14 cellular contexts compared by ENCODE assay signal in genomic region chr14:38868415-38869290, GRCh38.
DNase-seq lines count a peak whose midpoint lies in the region; TF ChIP-seq lines count a peak whose summit lies in the region.
"Had no signal": no experiment of that assay in that cellular context is flagged by ENCODE, and none has a peak within 500 bp of the region (broad histone marks: within the 10 kb centered on the region; RNA-seq: fewer than 3 reads in every experiment).

No MANE protein-coding gene starts in this region.

- H4K20me1 ChIP-seq in hepatocyte (ENCODE audit: insufficient read depth, poor library complexity, severe bottlenecking) = no peaks in the 10 kb centered on the region
- H4K20me1 ChIP-seq: BLaER1 treated with 17β-estradiol and CSF1 and Interleukin-3, amounts not matched to agents 10 nM and 100 nM had no signal

- H3K36me3 ChIP-seq in hepatocyte (replicated peaks; ENCODE audit: insufficient read depth, low read depth) = no peaks in the 10 kb centered on the region
- H3K36me3 ChIP-seq: BLaER1 treated with 17β-estradiol and CSF1 and Interleukin-3, amounts not matched to agents 10 nM and 100 nM; esophagus muscularis mucosa had no signal

- peak overlapping the region; percentile 49 for H3K27ac ChIP-seq in hepatocyte
- H3K27ac ChIP-seq: BLaER1 treated with 17β-estradiol and CSF1 and Interleukin-3, amounts not matched to agents 10 nM and 100 nM; esophagus muscularis mucosa had no signal

- 39% methylated on average over 6 of the region's 6 CpGs for WGBS in hepatocyte (ENCODE audit: low lambda C conversion rate, missing lambda C conversion rate)

- no peaks in the 10 kb centered on the region for H3K9me2 ChIP-seq in hepatocyte (replicated peaks; ENCODE audit: insufficient read depth)

- H3K4me2 ChIP-seq in hepatocyte = peak overlapping the region; percentile 72
- H3K4me2 ChIP-seq: BLaER1 treated with 17β-estradiol and CSF1 and Interleukin-3, amounts not matched to agents 10 nM and 100 nM had no signal

- no peaks in the 10 kb centered on the region for H3K9me3 ChIP-seq in hepatocyte (ENCODE audit: low read depth)
- H3K9me3 ChIP-seq: esophagus muscularis mucosa had no signal

- peak overlapping the region; percentile 27 for H2AFZ ChIP-seq in hepatocyte

- H3K79me2 ChIP-seq in hepatocyte = no peaks in the 10 kb centered on the region

- TF ChIP-seq CTCF in hepatocyte (IDR thresholded peaks at IDR 0.05; ENCODE audit: poor library complexity) = no peak

- H3K4me3 ChIP-seq in hepatocyte = no peak overlapping the region
- H3K4me3 ChIP-seq: BLaER1 treated with 17β-estradiol and CSF1 and Interleukin-3, amounts not matched to agents 10 nM and 100 nM; esophagus muscularis mucosa had no signal

- DNase-seq in DMS53 treated with DMSO at 0.1 percent for 48 hours (lab: John Stamatoyannopoulos, UW; ENCODE audit: unreplicated experiment) (peak; percentile 51), NCI-H748 (lab: John Stamatoyannopoulos, UW; ENCODE audit: unreplicated experiment) (peak; percentile 59), hepatocyte (ENCODE audit: low spot score) (peak; percentile 44), renal cortical epithelial cell (ENCODE audit: low read depth) (peak; percentile 79), ureter (ENCODE audit: low spot score) (no peak), DMS114 treated with DMSO at 0.1 percent for 48 hours (lab: John Stamatoyannopoulos, UW; ENCODE audit: unreplicated experiment) (no peak), GF-D8 (lab: John Stamatoyannopoulos, UW) (no peak)
- DNase-seq in activated effector memory CD4-positive, alpha-beta T cell treated with anti-CD3 and anti-CD28 coated beads, Interleukin-2, amount 50 U/mL, for 16 hours = no peak
- DNase-seq: activated CD4-positive, CD25-positive, alpha-beta regulatory T cell; activated naive CD8-positive, alpha-beta T cell treated with anti-CD3 and anti-CD28 coated beads, Interleukin-2, amount 10 ng/mL, durations not matched to agents 7 days and 5 days; GOT3; Karpas-422 had no signal

- peaks cover 5% of the 10 kb centered on the region for H3K4me1 ChIP-seq in hepatocyte (ENCODE audit: insufficient read depth)

- no peaks in the 10 kb centered on the region for H3K27me3 ChIP-seq in hepatocyte
- H3K27me3 ChIP-seq: BLaER1 treated with 17β-estradiol and CSF1 and Interleukin-3, amounts not matched to agents 10 nM and 100 nM; esophagus muscularis mucosa had no signal

Comparison
In these comparisons a context has a peak if more than half of its experiments do, and no peak if none do; other contexts are left out.
1. DNase-seq: peak in DMS53 treated with DMSO at 0.1 percent for 48 hours (single experiment), NCI-H748 (single experiment), hepatocyte (single experiment) and renal cortical epithelial cell (single experiment); none in activated effector memory CD4-positive, alpha-beta T cell treated with anti-CD3 and anti-CD28 coated beads, Interleukin-2, amount 50 U/mL, for 16 hours (single experiment), ureter (single experiment), DMS114 treated with DMSO at 0.1 percent for 48 hours (single experiment) and GF-D8 (single experiment).